In genomic region chr19:42477933-42478332, GRCh38 we compare ENCODE assay signal across 39 cellular contexts. TPM values are rescaled to one million over a fixed set of nuclear protein-coding genes. Genes with fewer than 3 reads are reported as not detected.
"Had no signal": no experiment of that assay in that cellular context is flagged by ENCODE, and none has a peak within 500 bp of the region (broad histone marks: within the 10 kb centered on the region; RNA-seq: fewer than 3 reads in every experiment).

No MANE protein-coding gene starts in this region.

- H3K27me3 ChIP-seq: ascending aorta, cardiac muscle cell had no signal

- H3K27me3 Mint-ChIP-seq: activated naive CD4-positive, alpha-beta T cell treated with anti-CD3 and anti-CD28 coated beads, Interleukin-2, amount 50 U/mL, for 24 hours; activated naive CD8-positive, alpha-beta T cell; activated naive CD8-positive, alpha-beta T cell treated with anti-CD3 and anti-CD28 coated beads, Interleukin-2, amount 50 U/mL, for 24 hours; activated T-cell treated with anti-CD3 and anti-CD28 coated beads, Interleukin-2, amount 50 U/mL, for 24 hours; central memory CD8-positive, alpha-beta T cell had no signal

- H3K27ac ChIP-seq: ascending aorta, cardiac muscle cell, VCaP had no signal

- H3K36me3 Mint-ChIP-seq: activated naive CD4-positive, alpha-beta T cell treated with anti-CD3 and anti-CD28 coated beads, Interleukin-2, amount 10 ng/mL, durations not matched to agents 7 days and 5 days; activated naive CD4-positive, alpha-beta T cell treated with anti-CD3 and anti-CD28 coated beads, Interleukin-2, amount 50 U/mL, for 24 hours; activated naive CD8-positive, alpha-beta T cell treated with anti-CD3 and anti-CD28 coated beads, Interleukin-2, amount 10 ng/mL, durations not matched to agents 7 days and 5 days; brain had no signal

- H3K4me3 ChIP-seq: ascending aorta, cardiac muscle cell had no signal

- DNase-seq: activated CD4-positive, alpha-beta memory T cell treated with anti-CD3 and anti-CD28 coated beads, Interleukin-2, amount 10 ng/mL, durations not matched to agents 7 days and 5 days; activated CD4-positive, alpha-beta T cell treated with anti-CD3 and anti-CD28 coated beads for 1 hour; activated CD4-positive, alpha-beta T cell treated with anti-CD3 and anti-CD28 coated beads for 36 hours; activated CD4-positive, alpha-beta T cell treated with anti-CD3 and anti-CD28 coated beads for 48 hours; activated CD4-positive, alpha-beta T cell treated with anti-CD3 and anti-CD28 coated beads, Interleukin-2, amount 10 ng/mL, durations not matched to agents 7 days and 5 days; activated CD4-positive, alpha-beta T cell treated with anti-CD3 and anti-CD28 coated beads, Interleukin-2, amount 50 U/mL, for 48 hours; activated CD4-positive, CD25-positive, alpha-beta regulatory T cell; activated CD8-positive, alpha-beta memory T cell treated with anti-CD3 and anti-CD28 coated beads, Interleukin-2, amount 50 U/mL, for 48 hours; activated CD8-positive, alpha-beta T cell treated with anti-CD3 and anti-CD28 coated beads, Interleukin-2, amount 10 ng/mL, durations not matched to agents 7 days and 5 days; activated effector memory CD4-positive, alpha-beta T cell treated with Interleukin-2 at 50 U/mL for 16 hours; activated gamma-delta T cell; activated naive CD4-positive, alpha-beta T cell treated with anti-CD3 and anti-CD28 coated beads, Interleukin-2, amount 10 ng/mL, durations not matched to agents 7 days and 5 days; activated naive CD4-positive, alpha-beta T cell treated with Interleukin-2 at 50 U/mL for 16 hours; activated naive CD8-positive, alpha-beta T cell treated with anti-CD3 and anti-CD28 coated beads, Interleukin-2, amount 10 ng/mL, durations not matched to agents 7 days and 5 days; activated naive CD8-positive, alpha-beta T cell treated with anti-CD3 and anti-CD28 coated beads, Interleukin-2, amount 50 U/mL, for 24 hours; activated T-cell treated with anti-CD3 and anti-CD28 coated beads, Interleukin-2, amount 50 U/mL, for 24 hours; activated T-cell treated with anti-CD3 and anti-CD28 coated beads, Interleukin-2, amount 50 U/mL, for 48 hours; amygdala; anterior cingulate cortex; caudate nucleus; cerebellar nuclear complex; T-helper 1 cell; T-helper 2 cell; T-helper 9 cell had no signal

- H3K4me1 ChIP-seq: ascending aorta had no signal

- H3K27ac Mint-ChIP-seq: activated CD4-positive, alpha-beta memory T cell treated with anti-CD3 and anti-CD28 coated beads, Interleukin-2, amount 10 ng/mL, durations not matched to agents 7 days and 5 days; activated CD4-positive, alpha-beta T cell treated with anti-CD3 and anti-CD28 coated beads for 36 hours; activated CD4-positive, alpha-beta T cell treated with anti-CD3 and anti-CD28 coated beads, Interleukin-2, amount 10 ng/mL, durations not matched to agents 7 days and 5 days; activated CD8-positive, alpha-beta T cell treated with anti-CD3 and anti-CD28 coated beads, Interleukin-2, amount 10 ng/mL, durations not matched to agents 7 days and 5 days; activated naive CD4-positive, alpha-beta T cell treated with anti-CD3 and anti-CD28 coated beads, Interleukin-2, amount 10 ng/mL, durations not matched to agents 7 days and 5 days; activated naive CD4-positive, alpha-beta T cell treated with anti-CD3 and anti-CD28 coated beads, Interleukin-2, amount 50 U/mL, for 24 hours; activated naive CD8-positive, alpha-beta T cell; activated naive CD8-positive, alpha-beta T cell treated with anti-CD3 and anti-CD28 coated beads, Interleukin-2, amount 10 ng/mL, durations not matched to agents 7 days and 5 days; activated naive CD8-positive, alpha-beta T cell treated with anti-CD3 and anti-CD28 coated beads, Interleukin-2, amount 50 U/mL, for 24 hours; activated T-cell treated with anti-CD3 and anti-CD28 coated beads, Interleukin-2, amount 50 U/mL, for 24 hours; activated T-helper 2 cell treated with anti-CD3 and anti-CD28 coated beads, Interferon-gamma antibody, Interleukin-2, Interleukin-4, amounts not matched to agents 10 μg/mL and 5 μg/mL and 100 μg/mL, durations not matched to agents 14 hours and 24 hours and 36 hours; brain; T-helper 1 cell treated with Interleukin-12 subunit alpha and Interleukin-12 subunit beta and Interleukin-4 antibody, amounts not matched to agents 30 μg/mL and 1 μg/mL, for 36 hours; T-helper 2 cell treated with Interferon-gamma antibody and Interleukin-4, amounts not matched to agents 5 μg/mL and 100 μg/mL, for 36 hours had no signal

- H3K36me3 ChIP-seq: ascending aorta, cardiac muscle cell had no signal

- H3K9me3 Mint-ChIP-seq: activated CD4-positive, alpha-beta memory T cell treated with anti-CD3 and anti-CD28 coated beads, Interleukin-2, amount 10 ng/mL, durations not matched to agents 7 days and 5 days; activated naive CD4-positive, alpha-beta T cell treated with anti-CD3 and anti-CD28 coated beads, Interleukin-2, amount 10 ng/mL, durations not matched to agents 7 days and 5 days; activated naive CD4-positive, alpha-beta T cell treated with anti-CD3 and anti-CD28 coated beads, Interleukin-2, amount 50 U/mL, for 24 hours; activated naive CD8-positive, alpha-beta T cell treated with anti-CD3 and anti-CD28 coated beads, Interleukin-2, amount 50 U/mL, for 24 hours; activated T-cell treated with anti-CD3 and anti-CD28 coated beads, Interleukin-2, amount 50 U/mL, for 24 hours; activated T-helper 2 cell treated with anti-CD3 and anti-CD28 coated beads, Interferon-gamma antibody, Interleukin-2, Interleukin-4, amounts not matched to agents 10 μg/mL and 5 μg/mL and 100 μg/mL, durations not matched to agents 14 hours and 24 hours and 36 hours; brain; central memory CD8-positive, alpha-beta T cell; T-helper 1 cell treated with Interleukin-12 subunit alpha and Interleukin-12 subunit beta and Interleukin-4 antibody, amounts not matched to agents 30 μg/mL and 1 μg/mL, for 36 hours; T-helper 2 cell treated with Interferon-gamma antibody and Interleukin-4, amounts not matched to agents 5 μg/mL and 100 μg/mL, for 36 hours had no signal

- FAIRE-seq: bronchial epithelial cell, TTC549 had no signal

- ATAC-seq: activated CD4-positive, alpha-beta T cell treated with anti-CD3 and anti-CD28 coated beads for 36 hours; activated CD4-positive, CD25-positive, alpha-beta regulatory T cell treated with anti-CD3 and anti-CD28 coated beads, Interleukin-2, amount 50 U/mL, for 24 hours; activated CD8-positive, alpha-beta T cell treated with anti-CD3 and anti-CD28 coated beads, Interleukin-2, amount 10 ng/mL, durations not matched to agents 7 days and 5 days; activated naive CD8-positive, alpha-beta T cell treated with anti-CD3 and anti-CD28 coated beads, Interleukin-2, amount 50 U/mL, for 24 hours had no signal

- H3K4me3 Mint-ChIP-seq: activated CD4-positive, alpha-beta memory T cell treated with anti-CD3 and anti-CD28 coated beads, Interleukin-2, amount 10 ng/mL, durations not matched to agents 7 days and 5 days; activated CD4-positive, alpha-beta T cell treated with anti-CD3 and anti-CD28 coated beads for 36 hours; activated CD4-positive, alpha-beta T cell treated with anti-CD3 and anti-CD28 coated beads, Interleukin-2, amount 10 ng/mL, durations not matched to agents 7 days and 5 days; activated CD8-positive, alpha-beta T cell treated with anti-CD3 and anti-CD28 coated beads, Interleukin-2, amount 10 ng/mL, durations not matched to agents 7 days and 5 days; activated naive CD4-positive, alpha-beta T cell treated with anti-CD3 and anti-CD28 coated beads, Interleukin-2, amount 10 ng/mL, durations not matched to agents 7 days and 5 days; activated naive CD4-positive, alpha-beta T cell treated with anti-CD3 and anti-CD28 coated beads, Interleukin-2, amount 50 U/mL, for 24 hours; activated naive CD8-positive, alpha-beta T cell; activated naive CD8-positive, alpha-beta T cell treated with anti-CD3 and anti-CD28 coated beads, Interleukin-2, amount 10 ng/mL, durations not matched to agents 7 days and 5 days; activated naive CD8-positive, alpha-beta T cell treated with anti-CD3 and anti-CD28 coated beads, Interleukin-2, amount 50 U/mL, for 24 hours; activated T-cell treated with anti-CD3 and anti-CD28 coated beads, Interleukin-2, amount 50 U/mL, for 24 hours; brain; central memory CD8-positive, alpha-beta T cell; T-helper 1 cell treated with Interleukin-12 subunit alpha and Interleukin-12 subunit beta and Interleukin-4 antibody, amounts not matched to agents 30 μg/mL and 1 μg/mL, for 36 hours; T-helper 2 cell treated with Interferon-gamma antibody and Interleukin-4, amounts not matched to agents 5 μg/mL and 100 μg/mL, for 36 hours had no signal

- H3K9me3 ChIP-seq: ascending aorta had no signal

RNA-seq across cellular contexts. Expression of gene CXCL17, which starts 35.2 kb away (rescaled TPM):
- total RNA-seq: activated CD4-positive, alpha-beta memory T cell treated with anti-CD3 and anti-CD28 coated beads, Interleukin-2, amount 10 ng/mL, durations not matched to agents 7 days and 5 days; activated CD4-positive, alpha-beta T cell treated with anti-CD3 and anti-CD28 coated beads for 36 hours; activated CD4-positive, alpha-beta T cell treated with anti-CD3 and anti-CD28 coated beads, Interleukin-2, amount 10 ng/mL, durations not matched to agents 7 days and 5 days; activated CD8-positive, alpha-beta memory T cell treated with anti-CD3 and anti-CD28 coated beads for 36 hours; activated CD8-positive, alpha-beta T cell treated with anti-CD3 and anti-CD28 coated beads, Interleukin-2, amount 10 ng/mL, durations not matched to agents 7 days and 5 days; activated naive CD8-positive, alpha-beta T cell treated with anti-CD3 and anti-CD28 coated beads, Interleukin-2, amount 10 ng/mL, durations not matched to agents 7 days and 5 days; activated T-helper 2 cell treated with anti-CD3 and anti-CD28 coated beads, Interferon-gamma antibody, Interleukin-2, Interleukin-4, amounts not matched to agents 10 μg/mL and 5 μg/mL and 100 μg/mL, durations not matched to agents 14 hours and 24 hours and 36 hours; ascending aorta; cardiac muscle cell; chondrocyte had no signal

RNA-seq across cellular contexts. Expression of gene CEACAM1, which starts 50.3 kb away (rescaled TPM):
- total RNA-seq: ascending aorta, cardiac muscle cell, chondrocyte had no signal
- polyA plus RNA-seq: cardiac muscle cell had no signal
